28 cellular contexts compared by ENCODE assay signal in the genomic region with DNA sequence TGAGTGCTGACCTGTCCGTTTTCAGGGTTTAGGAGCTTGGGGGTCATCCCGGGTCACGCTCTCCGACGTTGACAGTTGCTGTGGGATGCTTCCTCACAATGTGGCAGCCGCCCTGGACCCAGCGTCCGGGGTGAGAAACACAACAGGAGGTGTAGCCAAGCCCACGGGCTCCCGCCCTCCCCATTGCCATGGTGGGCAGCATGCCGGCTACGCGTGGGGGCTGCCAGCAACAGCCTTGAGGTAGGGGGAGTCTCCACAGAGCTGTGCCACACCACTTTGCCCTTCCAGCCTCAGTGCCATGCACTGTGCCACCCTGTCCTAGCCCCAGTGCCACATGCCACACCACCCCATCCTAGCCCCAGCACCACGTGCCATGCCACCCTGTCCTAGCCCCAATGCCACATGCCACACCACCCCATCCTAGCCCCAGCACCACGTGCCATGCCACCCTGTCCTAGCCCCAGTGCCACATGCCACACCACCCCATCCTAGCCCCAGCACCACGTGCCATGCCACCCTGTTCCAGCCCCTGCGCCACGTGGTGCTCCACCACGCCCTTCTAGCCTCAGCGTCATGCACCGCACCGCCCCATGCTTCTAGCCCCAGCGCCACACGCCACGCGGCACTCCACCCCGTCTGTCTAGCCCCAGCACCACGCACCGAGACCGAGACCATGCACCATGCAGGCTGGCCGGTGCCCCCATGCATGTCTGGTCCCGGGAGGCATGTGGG. TPM values are rescaled to one million over a fixed set of nuclear protein-coding genes. Genes with fewer than 3 reads are reported as not detected.
"Had no signal": no experiment of that assay in that cellular context is flagged by ENCODE, and none has a peak within 500 bp of the region (broad histone marks: within the 10 kb centered on the region; RNA-seq: fewer than 3 reads in every experiment).

No MANE protein-coding gene starts in this region.

- H3K4me3 Mint-ChIP-seq: activated CD4-positive, alpha-beta T cell treated with anti-CD3 and anti-CD28 coated beads, Interleukin-2, amount 10 ng/mL, durations not matched to agents 7 days and 5 days; activated CD8-positive, alpha-beta T cell treated with anti-CD3 and anti-CD28 coated beads for 36 hours; activated naive CD8-positive, alpha-beta T cell treated with anti-CD3 and anti-CD28 coated beads, Interleukin-2, amount 10 ng/mL, durations not matched to agents 7 days and 5 days; brain; nephron had no signal

- DNase-seq: activated CD4-positive, alpha-beta T cell treated with anti-CD3 and anti-CD28 coated beads, Interleukin-2, amount 10 ng/mL, durations not matched to agents 7 days and 5 days; activated CD4-positive, CD25-positive, alpha-beta regulatory T cell treated with anti-CD3 and anti-CD28 coated beads, Interleukin-2, amount 50 U/mL, for 72 hours; activated CD8-positive, alpha-beta T cell treated with anti-CD3 and anti-CD28 coated beads for 36 hours; activated naive CD8-positive, alpha-beta T cell treated with anti-CD3 and anti-CD28 coated beads, Interleukin-2, amount 10 ng/mL, durations not matched to agents 7 days and 5 days; activated T-cell treated with anti-CD3 and anti-CD28 coated beads, Interleukin-2, amount 50 U/mL, for 48 hours; foreskin keratinocyte; hypothalamus; kidney glomerular epithelial cell; retina; stimulated activated CD4-positive, alpha-beta T cell treated with anti-CD3 and anti-CD28 coated beads, Interleukin-1b, Interleukin-23, amount 100 ng/mL, for 48 hours; stimulated activated CD4-positive, alpha-beta T cell treated with anti-CD3 and anti-CD28 coated beads, Interleukin-4, amount 100 ng/mL, for 4 hours; stimulated activated CD8-positive, alpha-beta memory T cell treated with anti-CD3 and anti-CD28 coated beads, Interleukin-4, amount 100 ng/mL, for 48 hours; stimulated activated naive CD4-positive, alpha-beta T cell; T-helper 2 cell had no signal

- H3K4me1 Mint-ChIP-seq: activated CD4-positive, alpha-beta T cell treated with anti-CD3 and anti-CD28 coated beads, Interleukin-2, amount 10 ng/mL, durations not matched to agents 7 days and 5 days; activated naive CD8-positive, alpha-beta T cell treated with anti-CD3 and anti-CD28 coated beads, Interleukin-2, amount 10 ng/mL, durations not matched to agents 7 days and 5 days had no signal

- H3K9me3 ChIP-seq: ascending aorta, heart left ventricle, neutrophil, ovary, prostate gland, tibial nerve had no signal

- H3K4me3 ChIP-seq: ascending aorta, heart left ventricle, lung, ovary, prostate gland, smooth muscle cell, tibial nerve had no signal

- ATAC-seq: activated CD8-positive, alpha-beta T cell treated with anti-CD3 and anti-CD28 coated beads for 36 hours; esophagus mucosa; foreskin keratinocyte; heart left ventricle; left lobe of liver had no signal

- H3K27ac ChIP-seq: ascending aorta, foreskin keratinocyte, heart left ventricle, neutrophil, ovary, prostate gland, tibial nerve had no signal

- H3K36me3 ChIP-seq: neutrophil, ovary had no signal

- H3K27me3 Mint-ChIP-seq: activated CD4-positive, alpha-beta T cell treated with anti-CD3 and anti-CD28 coated beads, Interleukin-2, amount 10 ng/mL, durations not matched to agents 7 days and 5 days; activated CD8-positive, alpha-beta T cell treated with anti-CD3 and anti-CD28 coated beads for 36 hours; activated naive CD8-positive, alpha-beta T cell treated with anti-CD3 and anti-CD28 coated beads, Interleukin-2, amount 10 ng/mL, durations not matched to agents 7 days and 5 days; brain had no signal

- H3K27me3 ChIP-seq: ascending aorta, foreskin keratinocyte, heart left ventricle, neutrophil, ovary, tibial nerve had no signal

- H3K27ac Mint-ChIP-seq: activated CD4-positive, alpha-beta T cell treated with anti-CD3 and anti-CD28 coated beads, Interleukin-2, amount 10 ng/mL, durations not matched to agents 7 days and 5 days; activated CD8-positive, alpha-beta T cell treated with anti-CD3 and anti-CD28 coated beads for 36 hours; activated naive CD8-positive, alpha-beta T cell treated with anti-CD3 and anti-CD28 coated beads, Interleukin-2, amount 10 ng/mL, durations not matched to agents 7 days and 5 days; activated T-helper 2 cell treated with anti-CD3 and anti-CD28 coated beads, Interferon-gamma antibody, Interleukin-2, Interleukin-4, amounts not matched to agents 10 μg/mL and 5 μg/mL and 100 μg/mL, durations not matched to agents 14 hours and 24 hours and 36 hours; nephron had no signal

- H3K9me3 Mint-ChIP-seq: activated CD4-positive, alpha-beta T cell treated with anti-CD3 and anti-CD28 coated beads, Interleukin-2, amount 10 ng/mL, durations not matched to agents 7 days and 5 days; activated CD8-positive, alpha-beta T cell treated with anti-CD3 and anti-CD28 coated beads for 36 hours; activated naive CD8-positive, alpha-beta T cell treated with anti-CD3 and anti-CD28 coated beads, Interleukin-2, amount 10 ng/mL, durations not matched to agents 7 days and 5 days; activated T-helper 2 cell treated with anti-CD3 and anti-CD28 coated beads, Interferon-gamma antibody, Interleukin-2, Interleukin-4, amounts not matched to agents 10 μg/mL and 5 μg/mL and 100 μg/mL, durations not matched to agents 14 hours and 24 hours and 36 hours; nephron had no signal

- H3K4me1 ChIP-seq: heart left ventricle, prostate gland had no signal

- H3K36me3 Mint-ChIP-seq: activated naive CD8-positive, alpha-beta T cell treated with anti-CD3 and anti-CD28 coated beads, Interleukin-2, amount 10 ng/mL, durations not matched to agents 7 days and 5 days had no signal

- H3K4me2 ChIP-seq: smooth muscle cell had no signal

RNA-seq across cellular contexts. Expression of gene HGFAC, which starts 8.5 kb away (rescaled TPM):
- total RNA-seq: activated CD8-positive, alpha-beta T cell treated with anti-CD3 and anti-CD28 coated beads for 36 hours; activated naive CD8-positive, alpha-beta T cell treated with anti-CD3 and anti-CD28 coated beads, Interleukin-2, amount 10 ng/mL, durations not matched to agents 7 days and 5 days; activated T-helper 2 cell treated with anti-CD3 and anti-CD28 coated beads, Interferon-gamma antibody, Interleukin-2, Interleukin-4, amounts not matched to agents 10 μg/mL and 5 μg/mL and 100 μg/mL, durations not matched to agents 14 hours and 24 hours and 36 hours; esophagus mucosa; foreskin keratinocyte; mesenteric fat pad; tibial nerve had no signal
- polyA plus RNA-seq: foreskin keratinocyte, smooth muscle cell had no signal

RNA-seq across cellular contexts. Expression of gene DOK7, which starts 29.8 kb away (rescaled TPM):
- total RNA-seq: activated CD4-positive, alpha-beta T cell treated with anti-CD3 and anti-CD28 coated beads, Interleukin-2, amount 10 ng/mL, durations not matched to agents 7 days and 5 days; activated CD8-positive, alpha-beta T cell treated with anti-CD3 and anti-CD28 coated beads for 36 hours; activated naive CD8-positive, alpha-beta T cell treated with anti-CD3 and anti-CD28 coated beads, Interleukin-2, amount 10 ng/mL, durations not matched to agents 7 days and 5 days; activated T-helper 2 cell treated with anti-CD3 and anti-CD28 coated beads, Interferon-gamma antibody, Interleukin-2, Interleukin-4, amounts not matched to agents 10 μg/mL and 5 μg/mL and 100 μg/mL, durations not matched to agents 14 hours and 24 hours and 36 hours; mesenteric fat pad; smooth muscle cell had no signal
- polyA plus RNA-seq: smooth muscle cell had no signal
